ENCODE assay signal across 24 cellular contexts in the genomic region with DNA sequence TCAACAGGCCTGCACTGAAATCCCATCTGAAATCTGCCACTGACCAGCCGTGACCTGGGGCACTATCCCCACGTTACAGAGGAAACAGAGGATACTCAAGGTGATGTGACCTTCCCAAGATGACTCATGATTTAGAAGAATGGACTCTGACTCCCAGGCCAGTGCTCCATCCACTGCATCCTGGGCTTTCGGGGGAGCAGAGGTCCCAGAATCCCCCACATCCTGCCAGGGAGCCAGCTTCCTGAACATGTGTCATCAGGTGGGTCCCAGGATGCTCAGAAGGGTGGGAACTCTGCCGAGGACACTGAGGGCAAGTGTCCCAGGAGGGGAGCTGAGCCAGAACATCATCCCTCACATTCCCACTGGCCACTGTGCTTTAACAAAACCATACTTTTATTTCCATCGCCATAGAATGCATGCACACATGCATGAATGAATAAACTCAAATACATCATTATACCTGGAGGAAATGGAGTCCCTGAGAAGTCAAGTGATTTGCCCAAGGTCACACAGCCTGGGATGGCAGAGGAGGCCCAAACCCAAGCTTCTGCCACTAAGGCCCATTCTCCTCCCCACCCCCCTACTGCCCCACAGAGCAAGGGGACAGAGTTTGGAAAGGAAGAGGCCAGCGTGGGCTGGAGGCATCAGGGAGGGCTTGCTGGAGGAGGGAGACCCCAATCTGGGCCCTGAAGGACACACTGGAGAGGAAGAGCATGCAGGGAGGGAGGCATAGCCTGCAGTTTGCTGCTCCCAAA.
A peak's percentile ranks its signal among the peaks of the same experiment; 100 is the strongest.
DNase-seq lines count a peak whose midpoint lies in the region; ATAC-seq and TF ChIP-seq lines count a peak whose summit lies in the region.
"Had no signal": no experiment of that assay in that cellular context is flagged by ENCODE, and none has a peak within 500 bp of the region (broad histone marks: within the 10 kb centered on the region; RNA-seq: fewer than 3 reads in every experiment).

No MANE protein-coding gene starts in this region.

- H3K36me3 ChIP-seq in spleen (no peaks in the 10 kb centered on the region), OCI-LY7 (ENCODE audit: insufficient read depth, low read length) (no peaks in the 10 kb centered on the region)
- H3K36me3 ChIP-seq: BE2C; BLaER1 treated with 17β-estradiol and CSF1 and Interleukin-3, amounts not matched to agents 10 nM and 100 nM; HAP-1 had no signal

- POLR2A ChIA-PET in OCI-LY7 (lab: Charles Lee), result no interaction called here

- no peak overlapping the region for H3K27ac Mint-ChIP-seq in natural killer cell treated with Interleukin-12 subunit alpha and Interleukin-12 subunit beta and Interleukin-15 and Interleukin-18, amount 100 ng/mL, for 72 hours
- H3K27ac Mint-ChIP-seq in natural killer cell, result no peak overlapping the region
- H3K27ac Mint-ChIP-seq: CD14-positive monocyte; CD4-positive, alpha-beta T cell; HFFc6 had no signal

- H3K27me3 Mint-ChIP-seq in natural killer cell treated with Interleukin-12 subunit alpha and Interleukin-12 subunit beta and Interleukin-15 and Interleukin-18, amount 100 ng/mL, for 72 hours, result peaks cover 11 to 27% of the 10 kb centered on the region in 2 donors
- peaks cover 7 to 14% of the 10 kb centered on the region in 2 donors for H3K27me3 Mint-ChIP-seq in natural killer cell (ENCODE audit: low read depth in 2 of 2)
- H3K27me3 Mint-ChIP-seq: CD4-positive, alpha-beta T cell had no signal

- TF ChIP-seq CTCF in natural killer cell (IDR thresholded peaks at IDR 0.05) (no peak), spleen (IDR thresholded peaks at IDR 0.05 in 8 of 11, conservative IDR thresholded peaks at IDR 0.05 in 3 of 11) (no peak), OCI-LY7 (conservative IDR thresholded peaks at IDR 0.05; ENCODE audit: low read length) (no peak)

- no TSS peak for BruUV-seq in OCI-LY7 (replicated peaks; lab: Mats Ljungman, UMichigan)

- no peaks in the 10 kb centered on the region for H3K9me3 ChIP-seq in spleen
- no peaks in the 10 kb centered on the region for H3K9me3 ChIP-seq in OCI-LY7 (ENCODE audit: low read length)
- H3K9me3 ChIP-seq: A549, BE2C, HAP-1 had no signal

- no peaks in the 10 kb centered on the region for H3K9me2 ChIP-seq in OCI-LY7 (ENCODE audit: insufficient read depth, low read length)

- DNase-seq in activated CD8-positive, alpha-beta memory T cell treated with anti-CD3 and anti-CD28 coated beads for 24 hours, result peak; percentile 30
- no peak for DNase-seq in activated CD8-positive, alpha-beta memory T cell treated with anti-CD3 and anti-CD28 coated beads, Interleukin-2, amount 50 U/mL, for 48 hours
- peak; percentile 39 for DNase-seq in natural killer cell treated with Interleukin-12 subunit alpha and Interleukin-12 subunit beta and Interleukin-15 and Interleukin-18, amount 100 ng/mL, for 72 hours (ENCODE audit: low spot score)
- DNase-seq in natural killer cell (no peak), spleen (peak; percentile 51), OCI-LY7 (ENCODE audit: low spot score) (no peak)
- DNase-seq in stimulated activated naive CD8-positive, alpha-beta T cell treated with anti-CD3 and anti-CD28 coated beads, Interleukin-15, Interleukin-2, amounts not matched to agents 100 U/mL and 50 U/mL, for 24 hours, result no peak
- DNase-seq: 8988T; ACHN; AML-193; BE2C; Calu3; CD4-positive, alpha-beta T cell; CD8-positive, alpha-beta memory T cell; COR-L47; DMS53; DMS79 treated with DMSO at 0.1 percent for 48 hours; GF-D8; GOT3; HFFc6 had no signal

- no peaks in the 10 kb centered on the region for H3K4me1 Mint-ChIP-seq in natural killer cell treated with Interleukin-12 subunit alpha and Interleukin-12 subunit beta and Interleukin-15 and Interleukin-18, amount 100 ng/mL, for 72 hours (ENCODE audit: low read depth in 2 of 2)
- H3K4me1 Mint-ChIP-seq in natural killer cell, result no peaks in the 10 kb centered on the region
- H3K4me1 Mint-ChIP-seq: CD14-positive monocyte; CD8-positive, alpha-beta memory T cell had no signal

- intact Hi-C loops in natural killer cell (cut with micrococcal nuclease), result no loop called here
- intact Hi-C loops in spleen (cut with DNase I; ENCODE audit: low total_unique reads), result no loop called here
- intact Hi-C loops in OCI-LY7 (cut with micrococcal nuclease; ENCODE audit: unreplicated experiment), result no loop called here

- no peaks in the 10 kb centered on the region for H3K36me3 Mint-ChIP-seq in natural killer cell treated with Interleukin-12 subunit alpha and Interleukin-12 subunit beta and Interleukin-15 and Interleukin-18, amount 100 ng/mL, for 72 hours
- H3K36me3 Mint-ChIP-seq in natural killer cell, result no peaks in the 10 kb centered on the region
- H3K36me3 Mint-ChIP-seq: CD14-positive monocyte; CD8-positive, alpha-beta memory T cell had no signal

- H3K4me3 ChIP-seq in spleen (no peak overlapping the region), OCI-LY7 (ENCODE audit: low read depth, low read length, poor library complexity, severe bottlenecking) (no peak overlapping the region)
- H3K4me3 ChIP-seq: A549; BLaER1 treated with 17β-estradiol and CSF1 and Interleukin-3, amounts not matched to agents 10 nM and 100 nM; HAP-1 had no signal

- H3K9me3 Mint-ChIP-seq in natural killer cell treated with Interleukin-12 subunit alpha and Interleukin-12 subunit beta and Interleukin-15 and Interleukin-18, amount 100 ng/mL, for 72 hours, result no peaks in the 10 kb centered on the region
- H3K9me3 Mint-ChIP-seq in natural killer cell, result no peaks in the 10 kb centered on the region
- H3K9me3 Mint-ChIP-seq: CD4-positive, alpha-beta T cell; CD8-positive, alpha-beta memory T cell; HFFc6 had no signal

- peaks cover 0 to 9% (median 0%) of the 10 kb centered on the region in 7 donors for H3K27me3 ChIP-seq in spleen (replicated peaks in 1 of 7)
- H3K27me3 ChIP-seq: BE2C; BLaER1 treated with 17β-estradiol and CSF1 and Interleukin-3, amounts not matched to agents 10 nM and 100 nM had no signal

- H2AFZ ChIP-seq in OCI-LY7 (ENCODE audit: low read length), result no peak overlapping the region

- H3K79me2 ChIP-seq in OCI-LY7 (ENCODE audit: insufficient read depth, low read depth, low read length), result no peaks in the 10 kb centered on the region

- WGBS in spleen, 5 donors, result 61 to 78% (median 67%) methylated on average over 5 to 6 of the region's 6 CpGs

- no peak overlapping the region for H3K4me2 ChIP-seq in OCI-LY7 (ENCODE audit: low read length)
- H3K4me2 ChIP-seq: A549; BLaER1 treated with 17β-estradiol and CSF1 and Interleukin-3, amounts not matched to agents 10 nM and 100 nM had no signal

- no peaks in the 10 kb centered on the region for H4K20me1 ChIP-seq in OCI-LY7 (ENCODE audit: insufficient read depth, low read length)
- H4K20me1 ChIP-seq: BLaER1 treated with 17β-estradiol and CSF1 and Interleukin-3, amounts not matched to agents 10 nM and 100 nM had no signal

- no peak overlapping the region for H3K4me3 Mint-ChIP-seq in natural killer cell treated with Interleukin-12 subunit alpha and Interleukin-12 subunit beta and Interleukin-15 and Interleukin-18, amount 100 ng/mL, for 72 hours
- H3K4me3 Mint-ChIP-seq in natural killer cell, result no peak overlapping the region
- H3K4me3 Mint-ChIP-seq: CD14-positive monocyte; CD4-positive, alpha-beta T cell; CD8-positive, alpha-beta memory T cell; HFFc6 had no signal

- H3K4me1 ChIP-seq in spleen, result peaks cover 0 to 25% (median 4%) of the 10 kb centered on the region in 6 donors
- H3K4me1 ChIP-seq in OCI-LY7 (ENCODE audit: insufficient read depth, low read length, poor library complexity, severe bottlenecking), result no peaks in the 10 kb centered on the region
- H3K4me1 ChIP-seq: A549; BE2C; BLaER1 treated with 17β-estradiol and CSF1 and Interleukin-3, amounts not matched to agents 10 nM and 100 nM; HAP-1 had no signal

- H3K27ac ChIP-seq in spleen (no peak overlapping the region), OCI-LY7 (ENCODE audit: low read depth, low read length, poor library complexity, severe bottlenecking) (no peak overlapping the region)
- H3K27ac ChIP-seq: A549; BLaER1 treated with 17β-estradiol and CSF1 and Interleukin-3, amounts not matched to agents 10 nM and 100 nM had no signal

- no peak for TF ChIP-seq POLR2A in spleen (IDR thresholded peaks at IDR 0.05)

- CTCF ChIA-PET in OCI-LY7 (lab: Charles Lee; ENCODE audit: unreplicated experiment), result no interaction called here

- ATAC-seq in natural killer cell treated with Interleukin-12 subunit alpha and Interleukin-12 subunit beta and Interleukin-15 and Interleukin-18, amount 100 ng/mL, for 72 hours, result no peak
- ATAC-seq in natural killer cell, result no peak
- ATAC-seq in stimulated activated naive CD8-positive, alpha-beta T cell treated with anti-CD3 and anti-CD28 coated beads, Interleukin-15, Interleukin-2, amounts not matched to agents 100 U/mL and 50 U/mL, for 24 hours, result no peak
- ATAC-seq: A549 had no signal

Comparison
In these comparisons a context has a peak if more than half of its experiments do, and no peak if none do; other contexts are left out.
1. DNase-seq: peak in activated CD8-positive, alpha-beta memory T cell treated with anti-CD3 and anti-CD28 coated beads for 24 hours (single experiment), natural killer cell treated with Interleukin-12 subunit alpha and Interleukin-12 subunit beta and Interleukin-15 and Interleukin-18, amount 100 ng/mL, for 72 hours (single experiment) and spleen (single experiment); none in activated CD8-positive, alpha-beta memory T cell treated with anti-CD3 and anti-CD28 coated beads, Interleukin-2, amount 50 U/mL, for 48 hours (single experiment), natural killer cell (single experiment), stimulated activated naive CD8-positive, alpha-beta T cell treated with anti-CD3 and anti-CD28 coated beads, Interleukin-15, Interleukin-2, amounts not matched to agents 100 U/mL and 50 U/mL, for 24 hours (single experiment) and OCI-LY7 (single experiment).